9 cellular contexts compared by ENCODE assay signal in the genomic region with DNA sequence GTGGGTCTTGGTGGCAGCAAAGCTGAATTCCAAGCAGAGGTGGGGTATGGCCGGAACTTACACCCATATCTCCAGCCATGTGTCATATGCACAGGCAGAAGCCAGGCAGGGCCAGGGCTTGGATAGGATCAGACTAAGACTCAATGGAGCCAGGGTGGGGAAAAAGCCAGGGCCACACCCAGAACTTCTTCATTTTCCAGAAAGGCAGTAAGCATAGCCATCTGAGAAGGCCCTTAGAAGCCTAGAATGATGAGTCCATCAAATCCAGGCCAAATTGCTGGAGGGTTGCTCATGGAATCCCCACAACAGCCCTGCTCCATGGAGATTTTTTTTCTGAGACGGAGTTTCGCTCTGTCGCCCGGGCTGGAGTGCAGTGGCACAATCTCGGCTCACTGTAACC.
"Had no signal": no experiment of that assay in that cellular context is flagged by ENCODE, and none has a peak within 500 bp of the region (broad histone marks: within the 10 kb centered on the region; RNA-seq: fewer than 3 reads in every experiment).

No MANE protein-coding gene starts in this region.

- ATAC-seq: HepG2, K562 had no signal

- H3K9ac ChIP-seq: KMS-11 had no signal

- H3K27ac ChIP-seq: HL-60, KMS-11 had no signal

- H3K4me3 ChIP-seq: K562 had no signal

- DNase-seq: IMR-90, Karpas-422, Kasumi-1, KBM-7, KG1 had no signal

- H3K4me2 ChIP-seq: KMS-11 had no signal
